Comparison of ENCODE assay signal across 16 cellular contexts in the genomic region with DNA sequence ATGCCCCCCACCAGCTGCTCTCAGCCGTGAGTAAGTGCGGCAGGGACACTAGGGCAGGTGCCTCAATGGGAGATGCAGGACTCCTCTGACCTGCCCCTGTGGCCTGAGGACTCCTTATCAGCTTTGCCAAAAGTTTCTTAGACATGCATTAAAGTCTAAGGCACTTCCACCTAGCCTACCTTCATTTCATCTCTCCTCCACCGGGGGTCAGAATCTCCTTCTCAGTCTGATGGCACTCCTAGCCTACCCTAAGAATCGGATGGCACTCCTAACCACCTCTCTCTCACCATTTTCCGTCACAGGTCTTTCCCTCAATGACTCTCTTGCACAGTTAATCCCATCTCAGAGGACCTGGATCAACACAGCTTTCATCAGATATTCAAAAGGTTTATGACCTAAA.
"Had no signal": no experiment of that assay in that cellular context is flagged by ENCODE, and none has a peak within 500 bp of the region (broad histone marks: within the 10 kb centered on the region; RNA-seq: fewer than 3 reads in every experiment).

No MANE protein-coding gene starts in this region.

- H3K27me3 ChIP-seq: brain microvascular endothelial cell, gastroesophageal sphincter, hepatocyte, right atrium auricular region had no signal

- H3K4me1 ChIP-seq: gastroesophageal sphincter, lower lobe of right lung, right atrium auricular region had no signal

- ATAC-seq: activated CD4-positive, CD25-positive, alpha-beta regulatory T cell treated with anti-CD3 and anti-CD28 coated beads, Interleukin-2, amount 50 U/mL, for 24 hours; activated CD8-positive, alpha-beta memory T cell treated with anti-CD3 and anti-CD28 coated beads, Interleukin-2, amount 10 ng/mL, durations not matched to agents 7 days and 5 days; activated T-cell treated with anti-CD3 and anti-CD28 coated beads, Interleukin-2, amount 50 U/mL, for 4 hours; gastroesophageal sphincter; lower lobe of right lung; mucosa of descending colon; naive thymus-derived CD8-positive, alpha-beta T cell had no signal

- H3K36me3 Mint-ChIP-seq: activated CD8-positive, alpha-beta memory T cell treated with anti-CD3 and anti-CD28 coated beads, Interleukin-2, amount 10 ng/mL, durations not matched to agents 7 days and 5 days; activated naive CD8-positive, alpha-beta T cell treated with anti-CD3 and anti-CD28 coated beads for 36 hours; immature natural killer cell had no signal

- H3K4me2 ChIP-seq: hepatocyte had no signal

- H3K9me3 Mint-ChIP-seq: activated naive CD8-positive, alpha-beta T cell treated with anti-CD3 and anti-CD28 coated beads for 36 hours; activated T-cell treated with anti-CD3 and anti-CD28 coated beads, Interleukin-2, amount 50 U/mL, for 4 hours had no signal

- H3K27me3 Mint-ChIP-seq: activated CD8-positive, alpha-beta memory T cell treated with anti-CD3 and anti-CD28 coated beads, Interleukin-2, amount 10 ng/mL, durations not matched to agents 7 days and 5 days had no signal

- H3K4me1 Mint-ChIP-seq: activated CD8-positive, alpha-beta memory T cell treated with anti-CD3 and anti-CD28 coated beads, Interleukin-2, amount 10 ng/mL, durations not matched to agents 7 days and 5 days; activated naive CD8-positive, alpha-beta T cell treated with anti-CD3 and anti-CD28 coated beads for 36 hours; immature natural killer cell; naive thymus-derived CD8-positive, alpha-beta T cell had no signal

- H3K27ac ChIP-seq: brain microvascular endothelial cell, gastroesophageal sphincter, hepatocyte, lower lobe of right lung, right atrium auricular region, skin epidermis had no signal

- DNase-seq: activated CD4-positive, alpha-beta T cell treated with anti-CD3 and anti-CD28 coated beads, Interleukin-2, amount 50 U/mL, for 48 hours; activated CD8-positive, alpha-beta memory T cell treated with anti-CD3 and anti-CD28 coated beads, Interleukin-2, amount 10 ng/mL, durations not matched to agents 7 days and 5 days; activated effector memory CD4-positive, alpha-beta T cell treated with anti-CD3 and anti-CD28 coated beads, Interleukin-2, amount 50 U/mL, for 16 hours; activated naive CD8-positive, alpha-beta T cell treated with anti-CD3 and anti-CD28 coated beads for 36 hours; activated T-cell treated with anti-CD3 and anti-CD28 coated beads, Interleukin-2, amount 50 U/mL, for 4 hours; brain microvascular endothelial cell; immature natural killer cell; lower lobe of right lung; mucosa of descending colon; naive thymus-derived CD8-positive, alpha-beta T cell; nucleus accumbens had no signal

- H2AFZ ChIP-seq: hepatocyte had no signal

- H3K4me3 Mint-ChIP-seq: activated CD8-positive, alpha-beta memory T cell treated with anti-CD3 and anti-CD28 coated beads, Interleukin-2, amount 10 ng/mL, durations not matched to agents 7 days and 5 days; activated naive CD8-positive, alpha-beta T cell treated with anti-CD3 and anti-CD28 coated beads for 36 hours; activated T-cell treated with anti-CD3 and anti-CD28 coated beads, Interleukin-2, amount 50 U/mL, for 4 hours; immature natural killer cell; naive thymus-derived CD8-positive, alpha-beta T cell had no signal

- H3K9me3 ChIP-seq: gastroesophageal sphincter, lower lobe of right lung, mucosa of descending colon, right atrium auricular region had no signal

- H3K27ac Mint-ChIP-seq: activated CD8-positive, alpha-beta memory T cell treated with anti-CD3 and anti-CD28 coated beads, Interleukin-2, amount 10 ng/mL, durations not matched to agents 7 days and 5 days; activated naive CD8-positive, alpha-beta T cell treated with anti-CD3 and anti-CD28 coated beads for 36 hours; immature natural killer cell; naive thymus-derived CD8-positive, alpha-beta T cell had no signal

- H3K4me3 ChIP-seq: gastroesophageal sphincter, hepatocyte, lower lobe of right lung, mucosa of descending colon, right atrium auricular region, skin epidermis had no signal

- H3K36me3 ChIP-seq: brain microvascular endothelial cell, gastroesophageal sphincter, lower lobe of right lung, right atrium auricular region had no signal

- H3K79me2 ChIP-seq: hepatocyte had no signal
